In genomic region chr1:213277036-213277435, GRCh38 we compare ENCODE assay signal across 19 cellular contexts.
DNase-seq lines count a peak whose midpoint lies in the region.
"Had no signal": no experiment of that assay in that cellular context is flagged by ENCODE, and none has a peak within 500 bp of the region (broad histone marks: within the 10 kb centered on the region; RNA-seq: fewer than 3 reads in every experiment).

No MANE protein-coding gene starts in this region.

- no peaks in the 10 kb centered on the region for H3K36me3 ChIP-seq in endocrine pancreas (ENCODE audit: control insufficient read depth, insufficient read depth, low read length)
- H3K36me3 ChIP-seq: SJSA1 had no signal

- H3K36me3 Mint-ChIP-seq in activated CD4-positive, alpha-beta T cell treated with anti-CD3 and anti-CD28 coated beads, Interleukin-2, amount 10 ng/mL, durations not matched to agents 24 days and 14 days (ENCODE audit: low read depth) = peaks cover 14% of the 10 kb centered on the region

- DNase-seq in activated CD4-positive, alpha-beta T cell treated with anti-CD3 and anti-CD28 coated beads, Interleukin-2, amount 10 ng/mL, durations not matched to agents 24 days and 14 days = no peak
- no peak for DNase-seq in activated CD4-positive, alpha-beta T cell treated with anti-CD3 and anti-CD28 coated beads, Interleukin-2, amount 50 U/mL, for 4 hours
- DNase-seq in lung microvascular endothelial cell (ENCODE audit: low read depth in 2 of 2) = peak; percentile 63 to 69
- DNase-seq in ACHN = no peak
- no peak for DNase-seq in C1 segment of cervical spinal cord (lab: John Stamatoyannopoulos, UW)
- no peak for DNase-seq in activated effector memory CD4-positive, alpha-beta T cell treated with anti-CD3 and anti-CD28 coated beads, Interleukin-2, amount 50 U/mL, for 16 hours
- no peak for DNase-seq in hippocampal formation (lab: John Stamatoyannopoulos, UW)
- DNase-seq: AML-193; Calu3; CD4-positive, CD25-positive, alpha-beta regulatory T cell; GF-D8; GM23248; KBM-7; NCI-H1092; NCI-H1694 treated with DMSO at 0.1 percent for 48 hours; NCI-H446; NCI-H82 had no signal

- H3K4me3 ChIP-seq in endocrine pancreas (ENCODE audit: control insufficient read depth, insufficient read depth, low read length) = peak overlapping the region; percentile 6
- H3K4me3 ChIP-seq: GM23248, SJSA1 had no signal

- peak overlapping the region; percentile 21 for H3K27ac Mint-ChIP-seq in activated CD4-positive, alpha-beta T cell treated with anti-CD3 and anti-CD28 coated beads, Interleukin-2, amount 10 ng/mL, durations not matched to agents 24 days and 14 days
- H3K27ac Mint-ChIP-seq: CD4-positive, CD25-positive, alpha-beta regulatory T cell had no signal

- no peak overlapping the region for H3K9ac ChIP-seq in endocrine pancreas (ENCODE audit: control insufficient read depth, insufficient read depth, low read length)
- H3K9ac ChIP-seq: GM23248 had no signal

- H3K9me3 Mint-ChIP-seq in activated CD4-positive, alpha-beta T cell treated with anti-CD3 and anti-CD28 coated beads, Interleukin-2, amount 10 ng/mL, durations not matched to agents 24 days and 14 days = no peaks in the 10 kb centered on the region

- no peaks in the 10 kb centered on the region for H3K27me3 ChIP-seq in endocrine pancreas (ENCODE audit: control insufficient read depth, insufficient read depth, low read length)
- H3K27me3 ChIP-seq: SJSA1 had no signal

- H3K27me3 Mint-ChIP-seq in activated CD4-positive, alpha-beta T cell treated with anti-CD3 and anti-CD28 coated beads, Interleukin-2, amount 10 ng/mL, durations not matched to agents 24 days and 14 days = no peaks in the 10 kb centered on the region
- H3K27me3 Mint-ChIP-seq: CD4-positive, CD25-positive, alpha-beta regulatory T cell had no signal

- intact Hi-C loops in activated CD4-positive, alpha-beta T cell treated with anti-CD3 and anti-CD28 coated beads, Interleukin-2, amount 10 ng/mL, durations not matched to agents 24 days and 14 days (cut with micrococcal nuclease) = no loop called here

- no peak overlapping the region for H3K4me3 Mint-ChIP-seq in activated CD4-positive, alpha-beta T cell treated with anti-CD3 and anti-CD28 coated beads, Interleukin-2, amount 10 ng/mL, durations not matched to agents 24 days and 14 days
- H3K4me3 Mint-ChIP-seq: CD4-positive, CD25-positive, alpha-beta regulatory T cell had no signal

- no peaks in the 10 kb centered on the region for H3K4me1 ChIP-seq in endocrine pancreas (ENCODE audit: control insufficient read depth, insufficient read depth, low read length)
- H3K4me1 ChIP-seq: SJSA1 had no signal

- H3K4me1 Mint-ChIP-seq in activated CD4-positive, alpha-beta T cell treated with anti-CD3 and anti-CD28 coated beads, Interleukin-2, amount 10 ng/mL, durations not matched to agents 24 days and 14 days = peaks cover 8% of the 10 kb centered on the region

- no peaks in the 10 kb centered on the region for H3K9me3 ChIP-seq in endocrine pancreas (ENCODE audit: control insufficient read depth, low read length)
- H3K9me3 ChIP-seq: SJSA1 had no signal

- in situ Hi-C loops in ACHN (cut with HindIII; ENCODE audit: low pct_ligation_motif_present, low pct_unique_long_range_greater_than_20kb, low sequenced_read_pairs) = no loop called here

Comparison
In these comparisons a context has a peak if more than half of its experiments do, and no peak if none do; other contexts are left out.
1. DNase-seq: peak in lung microvascular endothelial cell (2 of 2); none in activated CD4-positive, alpha-beta T cell treated with anti-CD3 and anti-CD28 coated beads, Interleukin-2, amount 10 ng/mL, durations not matched to agents 24 days and 14 days (single experiment), activated CD4-positive, alpha-beta T cell treated with anti-CD3 and anti-CD28 coated beads, Interleukin-2, amount 50 U/mL, for 4 hours (0 of 2), ACHN (single experiment), C1 segment of cervical spinal cord (0 of 14), activated effector memory CD4-positive, alpha-beta T cell treated with anti-CD3 and anti-CD28 coated beads, Interleukin-2, amount 50 U/mL, for 16 hours (single experiment) and hippocampal formation (0 of 2).